29 cellular contexts compared by ENCODE assay signal in genomic region chr18:11747286-11747685, GRCh38. TPM values are rescaled to one million over a fixed set of nuclear protein-coding genes. Genes with fewer than 3 reads are reported as not detected.
"Had no signal": no experiment of that assay in that cellular context is flagged by ENCODE, and none has a peak within 500 bp of the region (broad histone marks: within the 10 kb centered on the region; RNA-seq: fewer than 3 reads in every experiment).

No MANE protein-coding gene starts in this region.

- ATAC-seq: activated CD8-positive, alpha-beta T cell treated with anti-CD3 and anti-CD28 coated beads for 36 hours; activated naive CD8-positive, alpha-beta T cell treated with anti-CD3 and anti-CD28 coated beads, Interleukin-2, amount 50 U/mL, for 24 hours; activated T-cell treated with anti-CD3 and anti-CD28 coated beads, Interleukin-2, amount 50 U/mL, for 4 hours; activated T-cell treated with anti-CD3 and anti-CD28 coated beads, Interleukin-2, amount 50 U/mL, for 72 hours; activated T-helper 17 cell treated with anti-CD3 and anti-CD28 coated beads, Interleukin-2, amount 50 U/mL, for 72 hours; body of pancreas had no signal

- H3K4me3 ChIP-seq: body of pancreas, breast epithelium had no signal

- DNase-seq: activated B cell treated with CpG ODN at 0.5 μM for 24 hours; activated CD4-positive, alpha-beta memory T cell treated with anti-CD3 and anti-CD28 coated beads for 36 hours; activated CD4-positive, alpha-beta T cell treated with anti-CD3 and anti-CD28 coated beads for 4 hours; activated CD4-positive, alpha-beta T cell treated with anti-CD3 and anti-CD28 coated beads, Interleukin-2, amount 10 ng/mL, durations not matched to agents 24 days and 14 days; activated CD4-positive, alpha-beta T cell treated with anti-CD3 and anti-CD28 coated beads, Interleukin-2, amount 50 U/mL, for 1 hour; activated CD4-positive, alpha-beta T cell treated with anti-CD3 and anti-CD28 coated beads, Interleukin-2, amount 50 U/mL, for 4 hours; activated CD4-positive, CD25-positive, alpha-beta regulatory T cell treated with anti-CD3 and anti-CD28 coated beads, Interleukin-2, amount 50 U/mL, for 72 hours; activated CD8-positive, alpha-beta memory T cell treated with anti-CD3 and anti-CD28 coated beads, Interleukin-2, amount 50 U/mL, for 4 hours; activated CD8-positive, alpha-beta T cell treated with anti-CD3 and anti-CD28 coated beads for 36 hours; activated effector memory CD4-positive, alpha-beta T cell treated with anti-CD3 and anti-CD28 coated beads, Interleukin-2, amount 50 U/mL, for 16 hours; activated gamma-delta T cell treated with Interleukin-2 at 50 U/mL for 16 hours; activated naive CD4-positive, alpha-beta T cell; activated naive CD4-positive, alpha-beta T cell treated with anti-CD3 and anti-CD28 coated beads for 36 hours; activated naive CD8-positive, alpha-beta T cell treated with anti-CD3 and anti-CD28 coated beads, Interleukin-2, amount 10 ng/mL, durations not matched to agents 7 days and 5 days; activated naive CD8-positive, alpha-beta T cell treated with anti-CD3 and anti-CD28 coated beads, Interleukin-2, amount 50 U/mL, for 24 hours; activated T-cell treated with anti-CD3 and anti-CD28 coated beads for 4 hours; activated T-cell treated with anti-CD3 and anti-CD28 coated beads, Interleukin-2, amount 50 U/mL, for 1 hour; activated T-cell treated with anti-CD3 and anti-CD28 coated beads, Interleukin-2, amount 50 U/mL, for 4 hours; activated T-cell treated with anti-CD3 and anti-CD28 coated beads, Interleukin-2, amount 50 U/mL, for 72 hours; aorta; body of pancreas; brain microvascular endothelial cell; central memory CD4-positive, alpha-beta T cell; T-helper 1 cell; T-helper 2 cell; T-helper 9 cell had no signal

- H3K9me3 ChIP-seq: body of pancreas, breast epithelium had no signal

- H3K4me1 ChIP-seq: breast epithelium had no signal

- H3K27ac ChIP-seq: body of pancreas, brain microvascular endothelial cell, breast epithelium, VCaP had no signal

- H3K36me3 ChIP-seq: brain microvascular endothelial cell, breast epithelium had no signal

RNA-seq across cellular contexts. Expression of gene GNAL, which starts 58.2 kb away (rescaled TPM):
- total RNA-seq: activated B cell treated with CpG ODN at 0.5 μM for 24 hours had no signal
